1 cellular context compared by ENCODE assay signal in genomic region chr9:98931543-98931942, GRCh38.
TF ChIP-seq lines count a peak whose summit lies in the region.

No MANE protein-coding gene starts in this region.

TF ChIP-seq in K562, 482 proteins besides CTCF, POLR2A, EP300 and RAD21 (continued from another document and continues in another):
- TF ChIP-seq PRDM10 (IDR thresholded peaks at IDR 0.05; ENCODE audit: partially characterized antibody) (no peak), FOXJ2 (tag; IDR thresholded peaks at IDR 0.05) (no peak), SP1 (CRISPR knock-in tag; IDR thresholded peaks at IDR 0.05) (peak; percentile 14; the same call in 1 of the 2 replicates), CBX2 (IDR thresholded peaks at IDR 0.05; ENCODE audit: insufficient read depth, low read length, poor library complexity, severe bottlenecking) (no peak), U2AF1 (optimal IDR thresholded peaks at IDR 0.05; ENCODE audit: low read depth, low read length) (no peak), RCOR1 (IDR thresholded peaks at IDR 0.05; ENCODE audit: borderline replicate concordance in 1 of 2, low read depth in 2 of 2, low read length in 2 of 2) (peak in 1 of 2 experiments; percentile 68; a peak in 2 of 4 replicates), MNT (conservative IDR thresholded peaks at IDR 0.05) (no peak), ZNF699 (CRISPR knock-in tag; IDR thresholded peaks at IDR 0.05; ENCODE audit: insufficient replicate concordance) (no peak), PKNOX1 (IDR thresholded peaks at IDR 0.05) (peak; percentile 63), RNF219 (CRISPR knock-in tag; IDR thresholded peaks at IDR 0.05) (no peak), MAFK (IDR thresholded peaks at IDR 0.05; ENCODE audit: low read length) (no peak), MED1 (CRISPR knock-in tag; IDR thresholded peaks at IDR 0.05; ENCODE audit: borderline replicate concordance) (no peak), SMARCC2 (IDR thresholded peaks at IDR 0.05; ENCODE audit: low read depth) (no peak), ZNF76 (CRISPR knock-in tag; IDR thresholded peaks at IDR 0.05; ENCODE audit: borderline replicate concordance) (no peak), ZNF121 (CRISPR knock-in tag; conservative IDR thresholded peaks at IDR 0.05) (no peak), TFAP4 (CRISPR knock-in tag; IDR thresholded peaks at IDR 0.05; ENCODE audit: borderline replicate concordance) (no peak), ATF3 (IDR thresholded peaks at IDR 0.05) (peak; percentile 25; the same call in 1 of the 2 replicates), ATF3 (CRISPR knock-in tag; conservative IDR thresholded peaks at IDR 0.05) (no peak), ZNF778 (CRISPR knock-in tag; IDR thresholded peaks at IDR 0.05) (no peak), ZNF197 (CRISPR knock-in tag; IDR thresholded peaks at IDR 0.05; ENCODE audit: low read depth) (0 out of 2 replicates have a peak, but pooled peaks have one; percentile 20), KLF1 (tag; IDR thresholded peaks at IDR 0.05) (no peak), GATAD2B (IDR thresholded peaks at IDR 0.05; ENCODE audit: borderline replicate concordance) (no peak), MCM3 (IDR thresholded peaks at IDR 0.05) (no peak), HES1 (IDR thresholded peaks at IDR 0.05; ENCODE audit: low read depth) (no peak), BRD4 (IDR thresholded peaks at IDR 0.05) (no peak), THRA (IDR thresholded peaks at IDR 0.05) (no peak), MLX (CRISPR knock-in tag; conservative IDR thresholded peaks at IDR 0.05) (no peak), TRIM28 (IDR thresholded peaks at IDR 0.05) (no peak), ZNF77 (CRISPR knock-in tag; IDR thresholded peaks at IDR 0.05) (no peak), IFI16 (CRISPR knock-in tag; IDR thresholded peaks at IDR 0.05) (no peak), PHB2 (IDR thresholded peaks at IDR 0.05; ENCODE audit: low read depth) (no peak)
- TF ChIP-seq, protein P1, sequence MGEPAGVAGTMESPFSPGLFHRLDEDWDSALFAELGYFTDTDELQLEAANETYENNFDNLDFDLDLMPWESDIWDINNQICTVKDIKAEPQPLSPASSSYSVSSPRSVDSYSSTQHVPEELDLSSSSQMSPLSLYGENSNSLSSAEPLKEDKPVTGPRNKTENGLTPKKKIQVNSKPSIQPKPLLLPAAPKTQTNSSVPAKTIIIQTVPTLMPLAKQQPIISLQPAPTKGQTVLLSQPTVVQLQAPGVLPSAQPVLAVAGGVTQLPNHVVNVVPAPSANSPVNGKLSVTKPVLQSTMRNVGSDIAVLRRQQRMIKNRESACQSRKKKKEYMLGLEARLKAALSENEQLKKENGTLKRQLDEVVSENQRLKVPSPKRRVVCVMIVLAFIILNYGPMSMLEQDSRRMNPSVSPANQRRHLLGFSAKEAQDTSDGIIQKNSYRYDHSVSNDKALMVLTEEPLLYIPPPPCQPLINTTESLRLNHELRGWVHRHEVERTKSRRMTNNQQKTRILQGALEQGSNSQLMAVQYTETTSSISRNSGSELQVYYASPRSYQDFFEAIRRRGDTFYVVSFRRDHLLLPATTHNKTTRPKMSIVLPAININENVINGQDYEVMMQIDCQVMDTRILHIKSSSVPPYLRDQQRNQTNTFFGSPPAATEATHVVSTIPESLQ (CRISPR knock-in tag; IDR thresholded peaks at IDR 0.05): no peak
- TF ChIP-seq, protein P2, sequence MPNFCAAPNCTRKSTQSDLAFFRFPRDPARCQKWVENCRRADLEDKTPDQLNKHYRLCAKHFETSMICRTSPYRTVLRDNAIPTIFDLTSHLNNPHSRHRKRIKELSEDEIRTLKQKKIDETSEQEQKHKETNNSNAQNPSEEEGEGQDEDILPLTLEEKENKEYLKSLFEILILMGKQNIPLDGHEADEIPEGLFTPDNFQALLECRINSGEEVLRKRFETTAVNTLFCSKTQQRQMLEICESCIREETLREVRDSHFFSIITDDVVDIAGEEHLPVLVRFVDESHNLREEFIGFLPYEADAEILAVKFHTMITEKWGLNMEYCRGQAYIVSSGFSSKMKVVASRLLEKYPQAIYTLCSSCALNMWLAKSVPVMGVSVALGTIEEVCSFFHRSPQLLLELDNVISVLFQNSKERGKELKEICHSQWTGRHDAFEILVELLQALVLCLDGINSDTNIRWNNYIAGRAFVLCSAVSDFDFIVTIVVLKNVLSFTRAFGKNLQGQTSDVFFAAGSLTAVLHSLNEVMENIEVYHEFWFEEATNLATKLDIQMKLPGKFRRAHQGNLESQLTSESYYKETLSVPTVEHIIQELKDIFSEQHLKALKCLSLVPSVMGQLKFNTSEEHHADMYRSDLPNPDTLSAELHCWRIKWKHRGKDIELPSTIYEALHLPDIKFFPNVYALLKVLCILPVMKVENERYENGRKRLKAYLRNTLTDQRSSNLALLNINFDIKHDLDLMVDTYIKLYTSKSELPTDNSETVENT (CRISPR knock-in tag; IDR thresholded peaks at IDR 0.05): no peak
- TF ChIP-seq, protein P3, sequence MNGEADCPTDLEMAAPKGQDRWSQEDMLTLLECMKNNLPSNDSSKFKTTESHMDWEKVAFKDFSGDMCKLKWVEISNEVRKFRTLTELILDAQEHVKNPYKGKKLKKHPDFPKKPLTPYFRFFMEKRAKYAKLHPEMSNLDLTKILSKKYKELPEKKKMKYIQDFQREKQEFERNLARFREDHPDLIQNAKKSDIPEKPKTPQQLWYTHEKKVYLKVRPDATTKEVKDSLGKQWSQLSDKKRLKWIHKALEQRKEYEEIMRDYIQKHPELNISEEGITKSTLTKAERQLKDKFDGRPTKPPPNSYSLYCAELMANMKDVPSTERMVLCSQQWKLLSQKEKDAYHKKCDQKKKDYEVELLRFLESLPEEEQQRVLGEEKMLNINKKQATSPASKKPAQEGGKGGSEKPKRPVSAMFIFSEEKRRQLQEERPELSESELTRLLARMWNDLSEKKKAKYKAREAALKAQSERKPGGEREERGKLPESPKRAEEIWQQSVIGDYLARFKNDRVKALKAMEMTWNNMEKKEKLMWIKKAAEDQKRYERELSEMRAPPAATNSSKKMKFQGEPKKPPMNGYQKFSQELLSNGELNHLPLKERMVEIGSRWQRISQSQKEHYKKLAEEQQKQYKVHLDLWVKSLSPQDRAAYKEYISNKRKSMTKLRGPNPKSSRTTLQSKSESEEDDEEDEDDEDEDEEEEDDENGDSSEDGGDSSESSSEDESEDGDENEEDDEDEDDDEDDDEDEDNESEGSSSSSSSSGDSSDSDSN (IDR thresholded peaks at IDR 0.05; ENCODE audit: borderline replicate concordance in 1 of 2, low read depth in 2 of 2, low read length in 2 of 2): no peak
- TF ChIP-seq, protein P4, sequence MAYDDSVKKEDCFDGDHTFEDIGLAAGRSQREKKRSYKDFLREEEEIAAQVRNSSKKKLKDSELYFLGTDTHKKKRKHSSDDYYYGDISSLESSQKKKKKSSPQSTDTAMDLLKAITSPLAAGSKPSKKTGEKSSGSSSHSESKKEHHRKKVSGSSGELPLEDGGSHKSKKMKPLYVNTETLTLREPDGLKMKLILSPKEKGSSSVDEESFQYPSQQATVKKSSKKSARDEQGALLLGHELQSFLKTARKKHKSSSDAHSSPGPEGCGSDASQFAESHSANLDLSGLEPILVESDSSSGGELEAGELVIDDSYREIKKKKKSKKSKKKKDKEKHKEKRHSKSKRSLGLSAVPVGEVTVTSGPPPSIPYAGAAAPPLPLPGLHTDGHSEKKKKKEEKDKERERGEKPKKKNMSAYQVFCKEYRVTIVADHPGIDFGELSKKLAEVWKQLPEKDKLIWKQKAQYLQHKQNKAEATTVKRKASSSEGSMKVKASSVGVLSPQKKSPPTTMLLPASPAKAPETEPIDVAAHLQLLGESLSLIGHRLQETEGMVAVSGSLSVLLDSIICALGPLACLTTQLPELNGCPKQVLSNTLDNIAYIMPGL (CRISPR knock-in tag; IDR thresholded peaks at IDR 0.05): no peak
